Comparison of ENCODE assay signal across 8 cellular contexts in genomic region chr12:39619660-39620433, GRCh38. TPM values are rescaled to one million over a fixed set of nuclear protein-coding genes. Genes with fewer than 3 reads are reported as not detected.
DNase-seq lines count a peak whose midpoint lies in the region; ATAC-seq lines count a peak whose summit lies in the region.

ABCD2 (minus strand) TSS chr12:39619803; CDS start chr12:39619615, 188 bp downstream.

- no peaks in the 10 kb centered on the region for H3K36me3 ChIP-seq in KOPT-K1 (ENCODE audit: insufficient read depth, low read length)

- ATAC-seq in GM21825 (IDR thresholded peaks at IDR 0.05; ENCODE audit: unreplicated experiment): peak; percentile 77

- peak; percentile 75 for DNase-seq in ELR (ENCODE audit: low read depth)
- DNase-seq in SIG-M5 (lab: John Stamatoyannopoulos, UW): peak; percentile 96
- peak in 3 of 4 experiments; percentile 34 to 53 (median 48) for DNase-seq in activated naive CD4-positive, alpha-beta T cell (lab: John Stamatoyannopoulos, UW)
- DNase-seq in germinal center (ENCODE audit: low spot score): peak; percentile 49
- peak in 55 of 56 donors; percentile 21 to 89 (median 68) for DNase-seq in nucleus accumbens (lab: John Stamatoyannopoulos, UW)

- H3K27ac ChIP-seq in KOPT-K1 (ENCODE audit: low read depth, low read length, poor library complexity, severe bottlenecking): peak within 1 kb of the TSS; percentile 78
- peak within 1 kb of the TSS; percentile 67 for H3K27ac ChIP-seq in temporal lobe (ENCODE audit: low read depth, low read length)

- no peaks in the 10 kb centered on the region for H3K9me3 ChIP-seq in KOPT-K1 (ENCODE audit: insufficient read depth, low read length, poor library complexity, severe bottlenecking)

RNA-seq across cellular contexts. Expression of gene ABCD2, which starts in this region (rescaled TPM):
- total RNA-seq in temporal lobe: 13.3 TPM

Comparison
In these comparisons a context has a peak if more than half of its experiments do, and no peak if none do; other contexts are left out.
1. Peak in every context shown above with its lines: DNase-seq, ATAC-seq and H3K27ac ChIP-seq.